17 cellular contexts compared by ENCODE assay signal in genomic region chr4:107870916-107871786, GRCh38. TPM values are rescaled to one million over a fixed set of nuclear protein-coding genes. Genes with fewer than 3 reads are reported as not detected.
A peak's percentile ranks its signal among the peaks of the same experiment; 100 is the strongest.
DNase-seq lines count a peak whose midpoint lies in the region; ATAC-seq and TF ChIP-seq lines count a peak whose summit lies in the region.
"Had no signal": no experiment of that assay in that cellular context is flagged by ENCODE, and none has a peak within 500 bp of the region (broad histone marks: within the 10 kb centered on the region; RNA-seq: fewer than 3 reads in every experiment).

No MANE protein-coding gene starts in this region.

- no peak overlapping the region for H2AFZ ChIP-seq in osteoblast (ENCODE audit: low read length)

- H3K36me3 ChIP-seq in HEK293 (ENCODE audit: control insufficient read depth in 2 of 2, insufficient read depth in 1 of 2, low read length in 2 of 2) (no peaks in the 10 kb centered on the region), osteoblast (ENCODE audit: insufficient read depth, low read length) (no peaks in the 10 kb centered on the region), transverse colon (no peaks in the 10 kb centered on the region)
- no peaks in the 10 kb centered on the region for H3K36me3 ChIP-seq in CD8-positive, alpha-beta memory T cell (ENCODE audit: insufficient read depth, low read length)
- H3K36me3 ChIP-seq: SJSA1, vagina had no signal

- no peaks in the 10 kb centered on the region for H3K36me3 Mint-ChIP-seq in CD8-positive, alpha-beta memory T cell
- H3K36me3 Mint-ChIP-seq in activated CD8-positive, alpha-beta T cell treated with anti-CD3 and anti-CD28 coated beads for 36 hours (ENCODE audit: low read depth), result no peaks in the 10 kb centered on the region
- H3K36me3 Mint-ChIP-seq: activated CD4-positive, alpha-beta memory T cell treated with anti-CD3 and anti-CD28 coated beads for 36 hours; natural killer cell treated with Interleukin-12 subunit alpha and Interleukin-12 subunit beta and Interleukin-15 and Interleukin-18, amount 100 ng/mL, for 72 hours had no signal

- H3K9me3 Mint-ChIP-seq in CD8-positive, alpha-beta memory T cell, result peaks cover 0 to 3% (median 0%) of the 10 kb centered on the region in 5 donors
- peaks cover 2% of the 10 kb centered on the region for H3K9me3 Mint-ChIP-seq in activated CD8-positive, alpha-beta T cell treated with anti-CD3 and anti-CD28 coated beads for 36 hours
- H3K9me3 Mint-ChIP-seq: natural killer cell treated with Interleukin-12 subunit alpha and Interleukin-12 subunit beta and Interleukin-15 and Interleukin-18, amount 100 ng/mL, for 72 hours had no signal

- peak overlapping the region; percentile 13 for H3K4me2 ChIP-seq in osteoblast (ENCODE audit: insufficient read depth, low read length)

- H3K4me1 ChIP-seq in HEK293 (ENCODE audit: control insufficient read depth, insufficient read depth, low read length) (peaks cover 3% of the 10 kb centered on the region), osteoblast (ENCODE audit: insufficient read depth, low read length) (peaks cover 3% of the 10 kb centered on the region), transverse colon (peaks cover 0 to 19% (median 11%) of the 10 kb centered on the region in 4 donors)
- H3K4me1 ChIP-seq in CD8-positive, alpha-beta memory T cell (ENCODE audit: insufficient read depth, low read length), result no peaks in the 10 kb centered on the region
- H3K4me1 ChIP-seq: SJSA1 had no signal

- H3K4me1 Mint-ChIP-seq in CD8-positive, alpha-beta memory T cell, result no peaks in the 10 kb centered on the region
- H3K4me1 Mint-ChIP-seq in activated CD8-positive, alpha-beta T cell treated with anti-CD3 and anti-CD28 coated beads for 36 hours (ENCODE audit: low read depth), result no peaks in the 10 kb centered on the region

- 34 to 44% methylated on average over 7 to 8 of the region's 8 CpGs for WGBS in transverse colon (ENCODE audit: low coverage in 1 of 2), 2 donors

- peak; percentile 61 for DNase-seq in NCI-H69 (lab: John Stamatoyannopoulos, UW)
- DNase-seq in fibroblast of the aortic adventitia (ENCODE audit: low read depth), result peak; percentile 66
- DNase-seq in osteoblast (ENCODE audit: insufficient read length, low spot score, missing footprints), result no peak
- no peak for DNase-seq in CD8-positive, alpha-beta memory T cell
- DNase-seq in activated CD8-positive, alpha-beta T cell treated with anti-CD3 and anti-CD28 coated beads for 36 hours, result no peak
- no peak for DNase-seq in transverse colon
- DNase-seq in midbrain (lab: John Stamatoyannopoulos, UW), result no peak
- DNase-seq: activated CD4-positive, alpha-beta memory T cell treated with anti-CD3 and anti-CD28 coated beads for 36 hours; amygdala; hypothalamus; NCI-H2171; stimulated activated CD4-positive, alpha-beta T cell treated with anti-CD3 and anti-CD28 coated beads, Interleukin-2, amount 100 ng/mL, for 48 hours had no signal

- peaks cover 9 to 32% of the 10 kb centered on the region in 2 donors for H3K27me3 Mint-ChIP-seq in CD8-positive, alpha-beta memory T cell
- peaks cover 7% of the 10 kb centered on the region for H3K27me3 Mint-ChIP-seq in activated CD8-positive, alpha-beta T cell treated with anti-CD3 and anti-CD28 coated beads for 36 hours

- in situ Hi-C loops in transverse colon (cut with MboI; ENCODE audit: low pct_ligation_motif_present in 1 of 4, low pct_unique_long_range_greater_than_20kb in 1 of 4, low sequenced_read_pairs in 3 of 4), result no loop called here

- no peak for TF ChIP-seq POLR2A in transverse colon (IDR thresholded peaks at IDR 0.05)

- no peak overlapping the region for H3K27ac Mint-ChIP-seq in CD8-positive, alpha-beta memory T cell
- no peak overlapping the region for H3K27ac Mint-ChIP-seq in activated CD8-positive, alpha-beta T cell treated with anti-CD3 and anti-CD28 coated beads for 36 hours
- H3K27ac Mint-ChIP-seq: activated CD4-positive, alpha-beta memory T cell treated with anti-CD3 and anti-CD28 coated beads for 36 hours; natural killer cell treated with Interleukin-12 subunit alpha and Interleukin-12 subunit beta and Interleukin-15 and Interleukin-18, amount 100 ng/mL, for 72 hours had no signal

- CTCF ChIA-PET in HEK293 (lab: Yijun Ruan, JAX), result interaction anchor here (0.6 kb wide), 2 partner anchors 41 to 626 kb away, joined by 3 read pairs; no protein-coding TSS in a partner anchor
- CTCF ChIA-PET in CD8-positive, alpha-beta memory T cell (lab: Charles Lee), result no interaction called here
- CTCF ChIA-PET in activated CD8-positive, alpha-beta T cell treated with anti-CD3 and anti-CD28 coated beads for 36 hours (lab: Charles Lee), result no interaction called here

- ATAC-seq in activated CD8-positive, alpha-beta T cell treated with anti-CD3 and anti-CD28 coated beads for 36 hours, result no peak
- ATAC-seq: esophagus mucosa; natural killer cell treated with Interleukin-12 subunit alpha and Interleukin-12 subunit beta and Interleukin-15 and Interleukin-18, amount 100 ng/mL, for 72 hours had no signal

- no peak overlapping the region for H3K4me3 Mint-ChIP-seq in CD8-positive, alpha-beta memory T cell
- no peak overlapping the region for H3K4me3 Mint-ChIP-seq in activated CD8-positive, alpha-beta T cell treated with anti-CD3 and anti-CD28 coated beads for 36 hours
- H3K4me3 Mint-ChIP-seq: activated CD4-positive, alpha-beta memory T cell treated with anti-CD3 and anti-CD28 coated beads for 36 hours; natural killer cell treated with Interleukin-12 subunit alpha and Interleukin-12 subunit beta and Interleukin-15 and Interleukin-18, amount 100 ng/mL, for 72 hours had no signal

- POLR2A ChIA-PET in HEK293 (lab: Yijun Ruan, JAX), result no interaction called here
- POLR2A ChIA-PET in CD8-positive, alpha-beta memory T cell (lab: Charles Lee), result no interaction called here
- POLR2A ChIA-PET in activated CD8-positive, alpha-beta T cell treated with anti-CD3 and anti-CD28 coated beads for 36 hours (lab: Charles Lee), result no interaction called here

- peaks cover 3% of the 10 kb centered on the region for H3K79me2 ChIP-seq in osteoblast (ENCODE audit: insufficient read depth, low read length)

- no peak for TF ChIP-seq CTCF in HEK293 (tag by site-specific recombination; IDR thresholded peaks at IDR 0.05)
- no peak for TF ChIP-seq CTCF in fibroblast of the aortic adventitia (IDR thresholded peaks at IDR 0.05; ENCODE audit: insufficient read depth, low read length)
- TF ChIP-seq CTCF in osteoblast (IDR thresholded peaks at IDR 0.05; ENCODE audit: extremely low read depth, low read depth, low read length), result no peak
- no peak for TF ChIP-seq CTCF in activated CD8-positive, alpha-beta T cell treated with anti-CD3 and anti-CD28 coated beads for 36 hours (IDR thresholded peaks at IDR 0.05)
- TF ChIP-seq CTCF in transverse colon (IDR thresholded peaks at IDR 0.05), result no peak

- intact Hi-C loops in activated CD8-positive, alpha-beta T cell treated with anti-CD3 and anti-CD28 coated beads for 36 hours (cut with micrococcal nuclease), result no loop called here
- intact Hi-C loops in transverse colon (cut with DNase I; ENCODE audit: low total_unique reads), result no loop called here

- H3K9me3 ChIP-seq in HEK293 (ENCODE audit: control insufficient read depth, insufficient read depth, low read depth, low read length) (no peaks in the 10 kb centered on the region), osteoblast (ENCODE audit: low read depth, low read length) (no peaks in the 10 kb centered on the region), transverse colon (no peaks in the 10 kb centered on the region)
- no peaks in the 10 kb centered on the region for H3K9me3 ChIP-seq in CD8-positive, alpha-beta memory T cell (ENCODE audit: low read length)
- H3K9me3 ChIP-seq: SJSA1, vagina had no signal

- no peaks in the 10 kb centered on the region for H3K27me3 ChIP-seq in osteoblast (ENCODE audit: insufficient read depth, low read length)
- no peaks in the 10 kb centered on the region for H3K27me3 ChIP-seq in CD8-positive, alpha-beta memory T cell (ENCODE audit: insufficient read depth, low read length, poor library complexity, severe bottlenecking)
- H3K27me3 ChIP-seq in transverse colon, result no peaks in the 10 kb centered on the region
- H3K27me3 ChIP-seq: SJSA1, vagina had no signal

- TF ChIP-seq EP300 in transverse colon (IDR thresholded peaks at IDR 0.05; ENCODE audit: low read depth), result no peak

- H3K27ac ChIP-seq in HEK293 (ENCODE audit: extremely low read depth, low read depth, low read length) (no peak overlapping the region), osteoblast (ENCODE audit: low read depth, low read length) (no peak overlapping the region), transverse colon (peak overlapping the region in 1 of 4 donors; percentile 6)
- no peak overlapping the region for H3K27ac ChIP-seq in CD8-positive, alpha-beta memory T cell (ENCODE audit: low read depth, low read length)
- H3K27ac ChIP-seq: SJSA1, vagina had no signal

- no peaks in the 10 kb centered on the region for H4K20me1 ChIP-seq in osteoblast (ENCODE audit: insufficient read depth, low read length)

- no peak overlapping the region for H3K4me3 ChIP-seq in HEK293 (ENCODE audit: low read depth, low read length)
- H3K4me3 ChIP-seq in fibroblast of the aortic adventitia (ENCODE audit: low read depth, low read length), result peak overlapping the region; percentile 29
- H3K4me3 ChIP-seq in osteoblast (ENCODE audit: insufficient read depth, low read length), result no peak overlapping the region
- no peak overlapping the region for H3K4me3 ChIP-seq in CD8-positive, alpha-beta memory T cell (ENCODE audit: low read length)
- no peak overlapping the region for H3K4me3 ChIP-seq in transverse colon
- H3K4me3 ChIP-seq: SJSA1, vagina had no signal

TF ChIP-seq in HEK293, 187 proteins besides CTCF, POLR2A, EP300 and RAD21 (continues in another document):
- TF ChIP-seq, protein P1, sequence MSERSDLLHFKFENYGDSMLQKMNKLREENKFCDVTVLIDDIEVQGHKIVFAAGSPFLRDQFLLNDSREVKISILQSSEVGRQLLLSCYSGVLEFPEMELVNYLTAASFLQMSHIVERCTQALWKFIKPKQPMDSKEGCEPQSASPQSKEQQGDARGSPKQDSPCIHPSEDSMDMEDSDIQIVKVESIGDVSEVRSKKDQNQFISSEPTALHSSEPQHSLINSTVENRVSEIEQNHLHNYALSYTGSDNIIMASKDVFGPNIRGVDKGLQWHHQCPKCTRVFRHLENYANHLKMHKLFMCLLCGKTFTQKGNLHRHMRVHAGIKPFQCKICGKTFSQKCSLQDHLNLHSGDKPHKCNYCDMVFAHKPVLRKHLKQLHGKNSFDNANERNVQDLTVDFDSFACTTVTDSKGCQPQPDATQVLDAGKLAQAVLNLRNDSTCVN (tag by site-specific recombination; optimal IDR thresholded peaks at IDR 0.05), result no peak
- TF ChIP-seq SP3 (tag by site-specific recombination; IDR thresholded peaks at IDR 0.05), result no peak
- TF ChIP-seq ZNF266 (tag by site-specific recombination; IDR thresholded peaks at IDR 0.05; ENCODE audit: low read depth), result no peak

RNA-seq across cellular contexts. Expression of gene SGMS2, which starts 46.4 kb away (rescaled TPM):
- 144 and 145 TPM in 2 replicates for total RNA-seq in fibroblast of the aortic adventitia (ENCODE audit: low replicate concordance)
- total RNA-seq in osteoblast, result 148 and 149 TPM in 2 replicates
- under 1 TPM; 0.35 to 0.61 TPM for total RNA-seq in CD8-positive, alpha-beta memory T cell
- polyA plus RNA-seq in CD8-positive, alpha-beta memory T cell, result not detected
- total RNA-seq in activated CD8-positive, alpha-beta T cell treated with anti-CD3 and anti-CD28 coated beads for 36 hours, result under 1 TPM; 0.14 to 0.40 TPM
- total RNA-seq in transverse colon, result 100 to 1,000 TPM in 3 of 4 donors, 10 to 100 TPM in 1; 75.8 to 203 (median 122) TPM

Comparison
In these comparisons a context has a peak if more than half of its experiments do, and no peak if none do; other contexts are left out.
1. DNase-seq: peak in NCI-H69 (single experiment) and fibroblast of the aortic adventitia (single experiment); none in osteoblast (single experiment), CD8-positive, alpha-beta memory T cell (0 of 5), activated CD8-positive, alpha-beta T cell treated with anti-CD3 and anti-CD28 coated beads for 36 hours (single experiment), transverse colon (single experiment) and midbrain (single experiment).
2. RNA of gene SGMS2, which starts 46.4 kb away (total RNA-seq): 148 to 149 TPM in osteoblast, 144 to 145 TPM in fibroblast of the aortic adventitia and 75.8 to 203 TPM in transverse colon; 0.35 to 0.61 TPM in CD8-positive, alpha-beta memory T cell and 0.14 to 0.40 TPM in activated CD8-positive, alpha-beta T cell treated with anti-CD3 and anti-CD28 coated beads for 36 hours; every median in the first group is over 10 times any median in the second.